Comparison of ENCODE assay signal across 16 cellular contexts in genomic region chr1:6124341-6124740, GRCh38. TPM values are rescaled to one million over a fixed set of nuclear protein-coding genes. Genes with fewer than 3 reads are reported as not detected.
A peak's percentile ranks its signal among the peaks of the same experiment; 100 is the strongest.
DNase-seq lines count a peak whose midpoint lies in the region; ATAC-seq and TF ChIP-seq lines count a peak whose summit lies in the region.
"Had no signal": no experiment of that assay in that cellular context is flagged by ENCODE, and none has a peak within 500 bp of the region (broad histone marks: within the 10 kb centered on the region; RNA-seq: fewer than 3 reads in every experiment).

No MANE protein-coding gene starts in this region.

- H3K9me3 ChIP-seq in right cardiac atrium (ENCODE audit: control insufficient read depth, low read length) = no peaks in the 10 kb centered on the region
- no peaks in the 10 kb centered on the region for H3K9me3 ChIP-seq in right atrium auricular region
- H3K9me3 ChIP-seq in neuronal stem cell (replicated peaks in 1 of 2; ENCODE audit: control insufficient read depth in 2 of 2, insufficient read depth in 1 of 2, low read depth in 1 of 2, low read length in 2 of 2) = peaks cover 0 to 3% of the 10 kb centered on the region in 2 donors
- no peaks in the 10 kb centered on the region for H3K9me3 ChIP-seq in aorta (ENCODE audit: control insufficient read depth, low read length)
- H3K9me3 ChIP-seq: HAP-1 had no signal

- peak overlapping the region; percentile 21 for H3K9ac ChIP-seq in neuronal stem cell (ENCODE audit: low read depth, low read length, poor library complexity)

- no peak overlapping the region for H2BK5ac ChIP-seq in neuronal stem cell (ENCODE audit: low read length)

- H3K36me3 ChIP-seq in right atrium auricular region (no peaks in the 10 kb centered on the region), neuronal stem cell (replicated peaks in 1 of 2; ENCODE audit: control insufficient read depth in 2 of 2, insufficient read depth in 2 of 2, low read length in 2 of 2) (no peaks in the 10 kb centered on the region), aorta (ENCODE audit: control insufficient read depth in 1 of 2, insufficient read depth in 2 of 2, low read length in 1 of 2) (no peaks in the 10 kb centered on the region)
- H3K36me3 ChIP-seq: HAP-1 had no signal

- H3K4me3 ChIP-seq in right cardiac atrium (ENCODE audit: low read length) (no peak overlapping the region), right atrium auricular region (no peak overlapping the region), neuronal stem cell (ENCODE audit: low read length in 2 of 2) (no peak overlapping the region), aorta (ENCODE audit: low read length in 2 of 2) (no peak overlapping the region)
- H3K4me3 ChIP-seq: GM12878, HAP-1 had no signal

- H3K23ac ChIP-seq in neuronal stem cell (ENCODE audit: low read depth, low read length, poor library complexity) = no peak overlapping the region

- H3K4me3 Mint-ChIP-seq in glutamatergic neuron (ENCODE audit: unreplicated experiment) = no peak overlapping the region
- H3K4me3 Mint-ChIP-seq: CD4-positive, alpha-beta memory T cell had no signal

- H2AK5ac ChIP-seq in neuronal stem cell (ENCODE audit: low read depth, low read length) = no peak overlapping the region

- TF ChIP-seq CTCF in right atrium auricular region (IDR thresholded peaks at IDR 0.05) = no peak
- TF ChIP-seq CTCF in glutamatergic neuron (IDR thresholded peaks at IDR 0.05; ENCODE audit: partially characterized antibody, unreplicated experiment) = no peak

- H3K4me1 ChIP-seq in right cardiac atrium (ENCODE audit: control insufficient read depth, insufficient read depth, low read length) (no peaks in the 10 kb centered on the region), right atrium auricular region (peaks cover 0 to 11% of the 10 kb centered on the region in 2 donors), neuronal stem cell (ENCODE audit: control insufficient read depth in 2 of 2, insufficient read depth in 1 of 2, low read depth in 1 of 2, low read length in 2 of 2) (peaks cover 0 to 8% of the 10 kb centered on the region in 2 donors), aorta (ENCODE audit: control insufficient read depth in 1 of 2, insufficient read depth in 2 of 2, low read length in 2 of 2) (no peaks in the 10 kb centered on the region)
- H3K4me1 ChIP-seq: HAP-1 had no signal

- H3K9me3 Mint-ChIP-seq in glutamatergic neuron (ENCODE audit: unreplicated experiment) = peaks cover 5% of the 10 kb centered on the region
- H3K9me3 Mint-ChIP-seq: CD4-positive, alpha-beta memory T cell had no signal

- H3K27ac ChIP-seq in right cardiac atrium (ENCODE audit: low read length) = no peak overlapping the region
- H3K27ac ChIP-seq in right atrium auricular region = no peak overlapping the region
- H3K27ac ChIP-seq in neuronal stem cell (replicated peaks; ENCODE audit: low read length) = no peak overlapping the region
- no peak overlapping the region for H3K27ac ChIP-seq in aorta (ENCODE audit: low read depth in 1 of 2, low read length in 2 of 2)

- H2BK12ac ChIP-seq in neuronal stem cell (ENCODE audit: low read length) = no peak overlapping the region

- no peak overlapping the region for H4K8ac ChIP-seq in neuronal stem cell (ENCODE audit: low read depth, low read length)

- H3K14ac ChIP-seq in neuronal stem cell (ENCODE audit: low read length) = no peak overlapping the region

- no peaks in the 10 kb centered on the region for H3K27me3 ChIP-seq in right cardiac atrium (ENCODE audit: control insufficient read depth, insufficient read depth)
- no peaks in the 10 kb centered on the region for H3K27me3 ChIP-seq in right atrium auricular region
- peaks cover 0 to 18% (median 1%) of the 10 kb centered on the region in 3 experiments for H3K27me3 ChIP-seq in neuronal stem cell (ENCODE audit: control insufficient read depth in 3 of 3, insufficient read depth in 3 of 3, low read depth in 1 of 3, low read length in 3 of 3)
- H3K27me3 ChIP-seq in aorta (ENCODE audit: control insufficient read depth in 1 of 2, insufficient read depth in 2 of 2, low read length in 1 of 2) = no peaks in the 10 kb centered on the region

- WGBS in right cardiac atrium = 82% methylated on average over 12 of the region's 12 CpGs
- WGBS in neuronal stem cell (ENCODE audit: extremely low coverage in 2 of 2, insufficient read length in 2 of 2, insufficient replicate concordance in 1 of 2), 2 donors = no CpG with 5 or more reads among the region's 12 CpGs
- 89% methylated on average over 8 to 12 of the region's 12 CpGs for WGBS in aorta, 2 donors

- H3K4me1 Mint-ChIP-seq in glutamatergic neuron (ENCODE audit: low read depth, unreplicated experiment) = no peaks in the 10 kb centered on the region

- no peaks in the 10 kb centered on the region for H3K79me1 ChIP-seq in neuronal stem cell (ENCODE audit: low read depth, low read length)

- intact Hi-C loops in right cardiac atrium (cut with DNase I) (no loop called here), aorta (cut with DNase I) (no loop called here)

- H2AFZ ChIP-seq in neuronal stem cell (ENCODE audit: low read length) = no peak overlapping the region

- no peaks in the 10 kb centered on the region for H3K36me3 Mint-ChIP-seq in glutamatergic neuron (ENCODE audit: unreplicated experiment)
- H3K36me3 Mint-ChIP-seq: CD4-positive, alpha-beta memory T cell had no signal

- peak overlapping the region; percentile 71 for H3K18ac ChIP-seq in neuronal stem cell (ENCODE audit: low read length)

- H2BK15ac ChIP-seq in neuronal stem cell (ENCODE audit: low read length) = peak overlapping the region; percentile 55

- no peak overlapping the region for H3K27ac Mint-ChIP-seq in glutamatergic neuron (ENCODE audit: unreplicated experiment)
- H3K27ac Mint-ChIP-seq: CD4-positive, alpha-beta memory T cell had no signal

- no peak overlapping the region for H3K4ac ChIP-seq in neuronal stem cell (ENCODE audit: low read length)

- H3K4me2 ChIP-seq in neuronal stem cell (ENCODE audit: insufficient read depth, low read length, poor library complexity, severe bottlenecking) = no peak overlapping the region

- H3K27me3 Mint-ChIP-seq in glutamatergic neuron (ENCODE audit: unreplicated experiment) = peaks cover 5% of the 10 kb centered on the region

- no peak overlapping the region for H4K91ac ChIP-seq in neuronal stem cell (ENCODE audit: low read depth, low read length, poor library complexity)

- ATAC-seq in right cardiac atrium = no peak
- ATAC-seq in aorta (ENCODE audit: low FRiP score) = no peak
- ATAC-seq: GM12878 had no signal

- H2BK120ac ChIP-seq in neuronal stem cell (ENCODE audit: low read depth, low read length) = no peak overlapping the region

- DNase-seq in right cardiac atrium = peak in 2 of 3 donors; percentile 6 to 40
- no peak for DNase-seq in right atrium auricular region (ENCODE audit: low spot score)
- peak; percentile 10 for DNase-seq in glutamatergic neuron
- DNase-seq in neuronal stem cell (ENCODE audit: low spot score) = no peak
- DNase-seq in aorta = peak; percentile 42 to 49
- DNase-seq in NCI-H82 (lab: John Stamatoyannopoulos, UW) = no peak
- no peak for DNase-seq in HK-2 (ENCODE audit: unreplicated experiment)
- no peak for DNase-seq in MV-4-11 (lab: John Stamatoyannopoulos, UW)
- DNase-seq: ACHN; C1 segment of cervical spinal cord; CD4-positive, alpha-beta memory T cell; DMS79; GOT3 had no signal

RNA-seq across cellular contexts. Expression of gene CHD5, which starts 55.8 kb away (rescaled TPM):
- total RNA-seq in right cardiac atrium (under 1 TPM; 0.23 to 0.53 (median 0.35) TPM), right atrium auricular region (1 to 10 TPM in 1 of 2 donors, under 1 TPM in 1; 0.07 to 2.0 TPM), glutamatergic neuron (ENCODE audit: unreplicated experiment) (0.96 TPM), aorta (1 to 10 TPM in 1 of 2 donors, under 1 TPM in 1; 0.24 to 2.5 TPM)
- polyA plus RNA-seq in right cardiac atrium (0.29 TPM), aorta (under 1 TPM; 0.25 to 0.38 TPM)
- polyA plus RNA-seq in neuronal stem cell (2013, experiment 1 of 2) = 0.14 TPM
- 0.22 TPM for polyA plus RNA-seq in neuronal stem cell (2013, experiment 2 of 2)
- total RNA-seq: HT1080 had no signal
- polyA plus RNA-seq: CD4-positive, alpha-beta memory T cell had no signal

Comparison
In these comparisons a context has a peak if more than half of its experiments do, and no peak if none do; other contexts are left out.
1. DNase-seq: peak in right cardiac atrium (2 of 3), glutamatergic neuron (single experiment) and aorta (2 of 2); none in right atrium auricular region (single experiment), neuronal stem cell (single experiment), NCI-H82 (single experiment), HK-2 (single experiment) and MV-4-11 (single experiment).